In the genomic region with DNA sequence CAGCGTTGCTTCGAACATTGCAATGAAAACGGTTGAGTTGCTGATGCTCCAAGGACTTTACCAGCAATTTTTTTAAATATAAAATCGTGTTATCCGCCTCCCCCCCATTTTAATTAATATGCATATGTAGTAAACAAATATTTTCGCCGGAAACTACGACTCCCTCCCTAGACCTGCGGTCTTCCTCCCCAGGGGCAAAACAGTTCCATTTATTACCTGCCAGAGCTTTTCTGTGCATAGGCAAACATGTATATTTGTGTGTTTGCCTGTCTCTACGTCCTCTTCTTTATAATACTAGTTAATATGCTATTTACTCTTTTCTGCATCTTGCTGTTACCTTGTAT, we compare ENCODE assay signal across 8 cellular contexts. TPM values are rescaled to one million over a fixed set of nuclear protein-coding genes. Genes with fewer than 3 reads are reported as not detected.
DNase-seq lines count a peak whose midpoint lies in the region; ATAC-seq, FAIRE-seq and TF ChIP-seq lines count a peak whose summit lies in the region.

No MANE protein-coding gene starts in this region.

- FAIRE-seq in GM12892 (lab: Jason Lieb, UNC): no peak

- ATAC-seq in GM18909 (IDR thresholded peaks at IDR 0.05; ENCODE audit: poor library complexity, unreplicated experiment) (peak; percentile 22), HG02885 (IDR thresholded peaks at IDR 0.05; ENCODE audit: poor library complexity, unreplicated experiment) (peak; percentile 22), memory B cell (ENCODE audit: low read depth) (peak; percentile 4)

- no peaks in the 10 kb centered on the region for H3K27me3 Mint-ChIP-seq in memory B cell

- H3K9me3 Mint-ChIP-seq in memory B cell: peaks cover 4% of the 10 kb centered on the region

- peak overlapping the region; percentile 94 for H3K9ac ChIP-seq in adipocyte (ENCODE audit: low read length)

- H3K9me3 ChIP-seq in adipocyte (ENCODE audit: control insufficient read depth, low read length): no peaks in the 10 kb centered on the region

- H3K27me3 ChIP-seq in adipocyte (replicated peaks; ENCODE audit: control insufficient read depth, insufficient read depth, low read length): no peaks in the 10 kb centered on the region

- H3K36me3 ChIP-seq in adipocyte (ENCODE audit: control insufficient read depth, insufficient read depth, low read length, severe bottlenecking): peaks cover 3% of the 10 kb centered on the region

- no peak overlapping the region for H3K27ac Mint-ChIP-seq in memory B cell

- peaks cover 32% of the 10 kb centered on the region for H3K4me1 ChIP-seq in adipocyte (ENCODE audit: control insufficient read depth, insufficient read depth, low read length)

- H3K4me3 ChIP-seq in adipocyte (ENCODE audit: low read length): peak overlapping the region; percentile 85

- DNase-seq in adipocyte (ENCODE audit: low read depth): no peak
- peak in 1 of 2 donors; percentile 5 for DNase-seq in memory B cell (ENCODE audit: low spot score in 2 of 2)
- no peak for DNase-seq in SIG-M5 (lab: John Stamatoyannopoulos, UW)
- DNase-seq in GM12892 (ENCODE audit: insufficient read length): no peak
- no peak for DNase-seq in D341Med (ENCODE audit: low spot score)
- DNase-seq in pons (ENCODE audit: low spot score): no peak

- H3K4me1 Mint-ChIP-seq in memory B cell: peaks cover 9% of the 10 kb centered on the region

- H3K36me3 Mint-ChIP-seq in memory B cell: peaks cover 7% of the 10 kb centered on the region

- no peak for TF ChIP-seq POLR2A in GM12892 (IDR thresholded peaks at IDR 0.05; ENCODE audit: low read depth, low read length)

- H3K4me3 Mint-ChIP-seq in memory B cell: no peak overlapping the region

RNA-seq across cellular contexts. Expression of a gene that starts 0.6 kb away (rescaled TPM):
- 127 TPM for polyA plus RNA-seq in GM12892 (2012; ENCODE audit: missing spikeins)
